20 cellular contexts compared by ENCODE assay signal in the genomic region with DNA sequence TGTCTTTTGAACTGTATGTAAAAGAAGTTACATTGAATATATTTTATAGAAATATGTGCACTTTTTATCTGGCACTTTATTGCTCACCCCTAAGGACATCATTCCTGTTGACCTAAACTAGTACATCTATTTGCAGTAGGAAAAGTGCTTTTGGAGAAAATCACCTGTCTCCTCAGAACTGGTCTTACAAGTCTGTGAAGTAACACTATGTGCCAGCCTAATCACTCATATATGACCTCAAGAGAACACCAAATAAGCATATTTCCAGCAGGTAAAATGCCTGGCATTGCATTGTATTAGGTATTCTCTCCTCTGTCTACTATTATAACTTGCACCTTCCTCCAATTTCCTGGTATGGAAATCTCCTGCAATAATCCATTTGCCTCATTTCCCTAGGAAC. TPM values are rescaled to one million over a fixed set of nuclear protein-coding genes. Genes with fewer than 3 reads are reported as not detected.
DNase-seq lines count a peak whose midpoint lies in the region; ATAC-seq, FAIRE-seq and TF ChIP-seq lines count a peak whose summit lies in the region.
"Had no signal": no experiment of that assay in that cellular context is flagged by ENCODE, and none has a peak within 500 bp of the region (broad histone marks: within the 10 kb centered on the region; RNA-seq: fewer than 3 reads in every experiment).

No MANE protein-coding gene starts in this region.

- no peaks in the 10 kb centered on the region for H3K9me3 ChIP-seq in aorta (ENCODE audit: control insufficient read depth, low read length)
- H3K9me3 ChIP-seq: BE2C, HAP-1 had no signal

- no peaks in the 10 kb centered on the region for H3K27me3 ChIP-seq in bronchial epithelial cell (ENCODE audit: control insufficient read depth, insufficient read depth, low read length)
- no peaks in the 10 kb centered on the region for H3K27me3 ChIP-seq in aorta (ENCODE audit: control insufficient read depth in 1 of 2, insufficient read depth in 2 of 2, low read length in 1 of 2)

- peak; percentile 20 for DNase-seq in SIG-M5 treated with dmso at 0.1 percent for 504 hours (lab: John Stamatoyannopoulos, UW; ENCODE audit: unreplicated experiment)
- DNase-seq in SIG-M5 (lab: John Stamatoyannopoulos, UW), result no peak
- DNase-seq in bronchial epithelial cell (ENCODE audit: low read depth), result peak; percentile 53
- peak; percentile 12 for DNase-seq in renal cortical epithelial cell (ENCODE audit: low read depth)
- DNase-seq in aorta, result no peak
- no peak for DNase-seq in stimulated activated CD4-positive, alpha-beta T cell treated with anti-CD3 and anti-CD28 coated beads, Interleukin-2, amount 100 ng/mL, for 48 hours
- DNase-seq in foreskin melanocyte, result no peak
- DNase-seq: 8988T; BE2C; CD4-positive, alpha-beta T cell; DMS79; NCI-H1417 treated with DMSO at 0.1 percent for 48 hours; NCI-H2029; NCI-H2171 treated with DMSO at 0.1 percent for 48 hours; NCI-H82 had no signal

- peaks cover 7 to 17% of the 10 kb centered on the region in 2 donors for H3K4me1 ChIP-seq in aorta (ENCODE audit: control insufficient read depth in 1 of 2, insufficient read depth in 2 of 2, low read length in 2 of 2)

- no peak for ATAC-seq in aorta (ENCODE audit: low FRiP score)
- ATAC-seq in GM18858 (IDR thresholded peaks at IDR 0.05; ENCODE audit: unreplicated experiment), result no peak

- H3K36me3 ChIP-seq in bronchial epithelial cell (ENCODE audit: control insufficient read depth, insufficient read depth, low read length) (no peaks in the 10 kb centered on the region), aorta (ENCODE audit: control insufficient read depth in 1 of 2, insufficient read depth in 2 of 2, low read length in 1 of 2) (no peaks in the 10 kb centered on the region)
- H3K36me3 ChIP-seq: BE2C, HAP-1 had no signal

- no peak overlapping the region for H3K4me3 ChIP-seq in bronchial epithelial cell (ENCODE audit: low read depth, low read length)
- no peak overlapping the region for H3K4me3 ChIP-seq in aorta (ENCODE audit: low read length in 2 of 2)
- H3K4me3 ChIP-seq: HAP-1 had no signal

- no peak for FAIRE-seq in bronchial epithelial cell (lab: Jason Lieb, UNC)
- FAIRE-seq: HTR-8/SVneo had no signal

- intact Hi-C loops in aorta (cut with DNase I), result loop anchor here in 1 of 2 donors (10.0 kb wide), 2 partner anchors 448 to 952 kb away; a partner anchor contains a TSS

- TF ChIP-seq CTCF in bronchial epithelial cell (IDR thresholded peaks at IDR 0.05; ENCODE audit: insufficient read depth, low read length, severe bottlenecking), result no peak

- H3K27ac ChIP-seq in aorta (ENCODE audit: low read depth in 1 of 2, low read length in 2 of 2), result peak overlapping the region; percentile 71 to 84
- H3K27ac ChIP-seq: HL-60 had no signal

RNA-seq across cellular contexts. Expression of a gene that starts 4.0 kb away (rescaled TPM):
- total RNA-seq in bronchial epithelial cell (1.2 and 2.1 TPM in 2 replicates), renal cortical epithelial cell (2.8 and 4.4 TPM in 2 replicates), aorta (100 to 1,000 TPM; 116 to 173 TPM)
- 10 to 100 TPM; 28.5 to 62.5 TPM for polyA plus RNA-seq in aorta

RNA-seq across cellular contexts. Expression of a gene that starts 33.5 kb away (rescaled TPM):
- total RNA-seq in bronchial epithelial cell, result 4.2 and 6.9 TPM in 2 replicates
- 8.5 and 12.9 TPM in 2 replicates for total RNA-seq in renal cortical epithelial cell
- 10 to 100 TPM; 14.1 to 18.9 TPM for total RNA-seq in aorta
- 10 to 100 TPM in 1 of 2 donors, 1 to 10 TPM in 1; 5.2 to 10.4 TPM for polyA plus RNA-seq in aorta
- polyA plus RNA-seq: IgD-negative memory B cell had no signal

Comparison
In these comparisons a context has a peak if more than half of its experiments do, and no peak if none do; other contexts are left out.
1. DNase-seq: peak in SIG-M5 treated with dmso at 0.1 percent for 504 hours (single experiment), bronchial epithelial cell (single experiment) and renal cortical epithelial cell (single experiment); none in SIG-M5 (single experiment), aorta (0 of 2), stimulated activated CD4-positive, alpha-beta T cell treated with anti-CD3 and anti-CD28 coated beads, Interleukin-2, amount 100 ng/mL, for 48 hours (0 of 2) and foreskin melanocyte (single experiment).
2. RNA of a gene that starts 4.0 kb away (total RNA-seq): 116 to 173 TPM in aorta; 2.8 to 4.4 TPM in renal cortical epithelial cell and 1.2 to 2.1 TPM in bronchial epithelial cell; every median in the first group is over 10 times any median in the second.